17 cellular contexts compared by ENCODE assay signal in genomic region chr13:48709213-48709612, GRCh38. TPM values are rescaled to one million over a fixed set of nuclear protein-coding genes. Genes with fewer than 3 reads are reported as not detected.
DNase-seq lines count a peak whose midpoint lies in the region; ATAC-seq and TF ChIP-seq lines count a peak whose summit lies in the region.
"Had no signal": no experiment of that assay in that cellular context is flagged by ENCODE, and none has a peak within 500 bp of the region (broad histone marks: within the 10 kb centered on the region; RNA-seq: fewer than 3 reads in every experiment).

No MANE protein-coding gene starts in this region.

- no peaks in the 10 kb centered on the region for H3K27me3 Mint-ChIP-seq in activated CD8-positive, alpha-beta memory T cell treated with anti-CD3 and anti-CD28 coated beads, Interleukin-2, amount 10 ng/mL, durations not matched to agents 7 days and 5 days
- H3K27me3 Mint-ChIP-seq in endodermal cell (ENCODE audit: insufficient read depth), result no peaks in the 10 kb centered on the region

- H3K4me2 ChIP-seq in Karpas-422 (ENCODE audit: low read depth, low read length, poor library complexity, severe bottlenecking) (no peak overlapping the region), smooth muscle cell (no peak overlapping the region)

- TF ChIP-seq CTCF in endodermal cell (conservative IDR thresholded peaks at IDR 0.05) (no peak), smooth muscle cell (IDR thresholded peaks at IDR 0.05; ENCODE audit: borderline replicate concordance, insufficient read depth, poor library complexity, severe bottlenecking) (no peak)

- no peaks in the 10 kb centered on the region for H3F3A ChIP-seq in smooth muscle cell (ENCODE audit: low read depth)

- H3K36me3 ChIP-seq in Karpas-422 (ENCODE audit: insufficient read depth, low read length) (no peaks in the 10 kb centered on the region), endodermal cell (ENCODE audit: control insufficient read depth, insufficient read depth, low read length) (no peaks in the 10 kb centered on the region), smooth muscle cell (ENCODE audit: low read depth) (no peaks in the 10 kb centered on the region)

- H3K9me3 ChIP-seq in Karpas-422 (ENCODE audit: low read length) (no peaks in the 10 kb centered on the region; the same call in 1 of the 2 replicates), endodermal cell (ENCODE audit: control insufficient read depth, low read length) (peaks cover 57% of the 10 kb centered on the region), smooth muscle cell (replicated peaks; ENCODE audit: low read depth) (no peaks in the 10 kb centered on the region)

- H4K20me1 ChIP-seq in Karpas-422 (ENCODE audit: insufficient read depth, low read depth, low read length) (no peaks in the 10 kb centered on the region), smooth muscle cell (ENCODE audit: low read depth) (no peaks in the 10 kb centered on the region)

- 90 to 100% methylated on average over 1 to 2 of the region's 2 CpGs for WGBS in endodermal cell (ENCODE audit: insufficient coverage in 1 of 2, insufficient read length in 1 of 2), 2 experiments
- WGBS in smooth muscle cell (ENCODE audit: low lambda C conversion rate), result 86% methylated on average over 2 of the region's 2 CpGs

- DNase-seq in activated CD8-positive, alpha-beta memory T cell treated with anti-CD3 and anti-CD28 coated beads, Interleukin-2, amount 10 ng/mL, durations not matched to agents 7 days and 5 days, result no peak
- DNase-seq in activated CD8-positive, alpha-beta memory T cell treated with anti-CD3 and anti-CD28 coated beads for 24 hours, result no peak
- no peak for DNase-seq in Karpas-422
- no peak for DNase-seq in endodermal cell
- DNase-seq in smooth muscle cell (lab: John Stamatoyannopoulos, UW; ENCODE audit: unreplicated experiment), result no peak
- no peak for DNase-seq in NCI-H2227 treated with DMSO at 0.1 percent for 48 hours (lab: John Stamatoyannopoulos, UW)
- DNase-seq in iPS-NIHi7 (ENCODE audit: extremely low spot score), result no peak
- DNase-seq in inferior parietal cortex (ENCODE audit: extremely low spot score), result no peak
- DNase-seq: C1 segment of cervical spinal cord, DMS153, EL, H9, MV-4-11, NCI-H1417 treated with DMSO at 0.1 percent for 48 hours, NCI-H2029 treated with DMSO at 0.1 percent for 48 hours, NCI-H524 had no signal

- no peak overlapping the region for H3K4me3 Mint-ChIP-seq in activated CD8-positive, alpha-beta memory T cell treated with anti-CD3 and anti-CD28 coated beads, Interleukin-2, amount 10 ng/mL, durations not matched to agents 7 days and 5 days
- no peak overlapping the region for H3K4me3 Mint-ChIP-seq in endodermal cell
- H3K4me3 Mint-ChIP-seq: H9, IgD-negative memory B cell had no signal

- H3K9me3 Mint-ChIP-seq in activated CD8-positive, alpha-beta memory T cell treated with anti-CD3 and anti-CD28 coated beads, Interleukin-2, amount 10 ng/mL, durations not matched to agents 7 days and 5 days (ENCODE audit: low read depth), result peaks cover 17% of the 10 kb centered on the region
- H3K9me3 Mint-ChIP-seq in endodermal cell, result peaks cover 62% of the 10 kb centered on the region

- H3K4me1 ChIP-seq in Karpas-422 (ENCODE audit: low read length) (no peaks in the 10 kb centered on the region), endodermal cell (ENCODE audit: control insufficient read depth, insufficient read depth, low read length) (peaks cover 4% of the 10 kb centered on the region), smooth muscle cell (ENCODE audit: low read depth) (no peaks in the 10 kb centered on the region)

- H3K79me2 ChIP-seq in Karpas-422 (ENCODE audit: low read length), result no peaks in the 10 kb centered on the region
- no peaks in the 10 kb centered on the region for H3K79me2 ChIP-seq in smooth muscle cell (ENCODE audit: low read depth)

- H3K4me1 Mint-ChIP-seq in activated CD8-positive, alpha-beta memory T cell treated with anti-CD3 and anti-CD28 coated beads, Interleukin-2, amount 10 ng/mL, durations not matched to agents 7 days and 5 days, result peaks cover 11% of the 10 kb centered on the region
- peaks cover 17% of the 10 kb centered on the region for H3K4me1 Mint-ChIP-seq in endodermal cell
- H3K4me1 Mint-ChIP-seq: IgD-negative memory B cell had no signal

- H2AFZ ChIP-seq in Karpas-422 (ENCODE audit: low read length) (0 out of 2 replicates have a peak overlapping the region, but pooled peaks have one; percentile 5), smooth muscle cell (ENCODE audit: low read depth) (no peak overlapping the region)

- peak; percentile 27 for ATAC-seq in activated CD8-positive, alpha-beta memory T cell treated with anti-CD3 and anti-CD28 coated beads, Interleukin-2, amount 10 ng/mL, durations not matched to agents 7 days and 5 days

- H3K4me3 ChIP-seq in Karpas-422 (ENCODE audit: low read length), result no peak overlapping the region
- peak overlapping the region; percentile 55 for H3K4me3 ChIP-seq in endodermal cell (ENCODE audit: low read length)
- no peak overlapping the region for H3K4me3 ChIP-seq in smooth muscle cell

- H3K27ac ChIP-seq in Karpas-422 (ENCODE audit: low read length) (no peak overlapping the region), endodermal cell (ENCODE audit: low read depth, low read length) (no peak overlapping the region), smooth muscle cell (ENCODE audit: low read depth) (peak overlapping the region; percentile 11)

- CTCF ChIA-PET in activated CD8-positive, alpha-beta memory T cell treated with anti-CD3 and anti-CD28 coated beads, Interleukin-2, amount 10 ng/mL, durations not matched to agents 7 days and 5 days (lab: Charles Lee), result interaction anchor here (0.6 kb wide), 1 partner anchor 870 kb away, joined by 3 read pairs; no protein-coding TSS in a partner anchor

- H3K36me3 Mint-ChIP-seq in activated CD8-positive, alpha-beta memory T cell treated with anti-CD3 and anti-CD28 coated beads, Interleukin-2, amount 10 ng/mL, durations not matched to agents 7 days and 5 days, result peaks cover 35% of the 10 kb centered on the region
- peaks cover 9% of the 10 kb centered on the region for H3K36me3 Mint-ChIP-seq in endodermal cell (ENCODE audit: low read depth)

- no peak overlapping the region for H3K27ac Mint-ChIP-seq in activated CD8-positive, alpha-beta memory T cell treated with anti-CD3 and anti-CD28 coated beads, Interleukin-2, amount 10 ng/mL, durations not matched to agents 7 days and 5 days
- no peak overlapping the region for H3K27ac Mint-ChIP-seq in endodermal cell
- H3K27ac Mint-ChIP-seq: H9, IgD-negative memory B cell had no signal

- H3K9ac ChIP-seq in Karpas-422 (ENCODE audit: low read length) (no peak overlapping the region), endodermal cell (ENCODE audit: extremely low read depth, low read length, poor library complexity, severe bottlenecking) (no peak overlapping the region), smooth muscle cell (ENCODE audit: low read depth) (no peak overlapping the region)

- H3K27me3 ChIP-seq in Karpas-422 (ENCODE audit: low read length), result no peaks in the 10 kb centered on the region
- no peaks in the 10 kb centered on the region for H3K27me3 ChIP-seq in endodermal cell (ENCODE audit: control insufficient read depth, insufficient read depth, low read length, poor library complexity, severe bottlenecking)
- H3K27me3 ChIP-seq in smooth muscle cell (ENCODE audit: low read depth), result no peaks in the 10 kb centered on the region

- no peaks in the 10 kb centered on the region for H3K9me2 ChIP-seq in Karpas-422 (replicated peaks; ENCODE audit: insufficient read depth, low read length)

RNA-seq across cellular contexts. Expression of gene CYSLTR2, which starts 55.5 kb away (rescaled TPM):
- total RNA-seq in activated CD8-positive, alpha-beta memory T cell treated with anti-CD3 and anti-CD28 coated beads, Interleukin-2, amount 10 ng/mL, durations not matched to agents 7 days and 5 days, result 1 to 10 TPM; 2.7 to 4.0 TPM
- total RNA-seq in Karpas-422 (2014; rRNA removed; shearing (Covaris generic); ENCODE audit: low replicate concordance), result 0.22 TPM in 1 of 2 replicates, not detected in the other
- total RNA-seq in endodermal cell (not detected), smooth muscle cell (0.45 and 0.54 TPM in 2 replicates)
- not detected for polyA plus RNA-seq in endodermal cell (2013, experiment 1 of 2)
- polyA plus RNA-seq in endodermal cell (2013, experiment 2 of 2), result 0.08 TPM
- 0.06 and 0.71 TPM in 2 replicates for polyA plus RNA-seq in smooth muscle cell
- total RNA-seq: H9 had no signal
- polyA plus RNA-seq: IgD-negative memory B cell had no signal
